Comparison of ENCODE assay signal across 15 cellular contexts in the genomic region with DNA sequence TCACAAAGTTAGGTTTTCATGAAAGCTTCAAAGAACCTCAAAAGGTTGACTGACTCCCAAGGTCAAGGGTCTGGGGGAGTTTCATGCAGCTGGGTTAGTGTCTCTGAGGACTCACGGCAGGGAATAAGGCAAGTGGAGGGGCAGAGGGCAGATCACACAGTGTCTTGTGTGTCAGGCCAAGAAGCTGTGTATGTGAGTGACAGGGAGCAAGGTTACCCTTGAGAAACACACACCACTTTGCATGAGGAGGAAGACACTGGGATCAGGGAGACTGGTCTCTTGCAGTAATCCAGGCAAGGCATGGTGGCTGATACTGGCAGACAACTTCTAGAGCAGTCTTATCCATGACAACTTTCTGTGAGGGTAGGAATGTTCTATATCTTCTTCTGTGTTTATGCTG. TPM values are rescaled to one million over a fixed set of nuclear protein-coding genes. Genes with fewer than 3 reads are reported as not detected.
DNase-seq lines count a peak whose midpoint lies in the region; ATAC-seq and TF ChIP-seq lines count a peak whose summit lies in the region.
"Had no signal": no experiment of that assay in that cellular context is flagged by ENCODE, and none has a peak within 500 bp of the region (broad histone marks: within the 10 kb centered on the region; RNA-seq: fewer than 3 reads in every experiment).

No MANE protein-coding gene starts in this region.

- H3K36me3 ChIP-seq in neutrophil = peaks cover 48% of the 10 kb centered on the region
- no peaks in the 10 kb centered on the region for H3K36me3 ChIP-seq in PC-3 (ENCODE audit: low read depth, low read length)
- H3K36me3 ChIP-seq: SJSA1, uterus had no signal

- CTCF ChIA-PET in PC-3 (lab: Charles Lee) = no interaction called here

- peaks cover 42% of the 10 kb centered on the region for H3K36me3 Mint-ChIP-seq in activated T-cell treated with anti-CD3 and anti-CD28 coated beads, Interleukin-2, amount 50 U/mL, for 24 hours (ENCODE audit: low read depth)
- peaks cover 21% of the 10 kb centered on the region for H3K36me3 Mint-ChIP-seq in activated naive CD8-positive, alpha-beta T cell treated with anti-CD3 and anti-CD28 coated beads for 36 hours

- H3K4me1 ChIP-seq in neutrophil (ENCODE audit: control insufficient read depth in 1 of 2, insufficient read depth in 1 of 2, low read depth in 1 of 2, low read length in 1 of 2) (peaks cover 54 to 75% of the 10 kb centered on the region in 2 experiments), PC-3 (ENCODE audit: insufficient read depth, low read length) (no peaks in the 10 kb centered on the region)
- H3K4me1 ChIP-seq: parathyroid adenoma, SJSA1, uterus had no signal

- no peak for ATAC-seq in PC-3

- no peaks in the 10 kb centered on the region for H3K79me2 ChIP-seq in PC-3 (ENCODE audit: low read length)

- H3K4me3 Mint-ChIP-seq in activated T-cell treated with anti-CD3 and anti-CD28 coated beads, Interleukin-2, amount 50 U/mL, for 24 hours = peak overlapping the region; percentile 46
- peak overlapping the region; percentile 25 for H3K4me3 Mint-ChIP-seq in activated naive CD8-positive, alpha-beta T cell treated with anti-CD3 and anti-CD28 coated beads for 36 hours

- no peak overlapping the region for H3K4me2 ChIP-seq in PC-3 (ENCODE audit: low read length)

- TF ChIP-seq CTCF in neutrophil (IDR thresholded peaks at IDR 0.05) = no peak
- TF ChIP-seq CTCF in PC-3 (conservative IDR thresholded peaks at IDR 0.05; ENCODE audit: low read depth, low read length) = no peak

- H3K27me3 Mint-ChIP-seq in activated T-cell treated with anti-CD3 and anti-CD28 coated beads, Interleukin-2, amount 50 U/mL, for 24 hours = no peaks in the 10 kb centered on the region
- H3K27me3 Mint-ChIP-seq in activated naive CD8-positive, alpha-beta T cell treated with anti-CD3 and anti-CD28 coated beads for 36 hours = no peaks in the 10 kb centered on the region

- H3K27ac ChIP-seq in neutrophil = peak overlapping the region; percentile 98
- H3K27ac ChIP-seq in PC-3 (ENCODE audit: low read length) = no peak overlapping the region
- H3K27ac ChIP-seq: parathyroid adenoma, SJSA1 had no signal

- no peaks in the 10 kb centered on the region for H3F3A ChIP-seq in PC-3 (ENCODE audit: low read length, unreplicated experiment)

- POLR2A ChIA-PET in PC-3 (lab: Charles Lee; ENCODE audit: unreplicated experiment) = no interaction called here

- intact Hi-C loops in PC-3 (cut with micrococcal nuclease) = no loop called here

- H3K4me3 ChIP-seq in neutrophil (ENCODE audit: low read depth in 1 of 2, low read length in 1 of 2) = no peak overlapping the region
- no peak overlapping the region for H3K4me3 ChIP-seq in PC-3 (ENCODE audit: low read length)
- H3K4me3 ChIP-seq: SJSA1, uterus had no signal

- peak overlapping the region; percentile 87 for H3K27ac Mint-ChIP-seq in activated T-cell treated with anti-CD3 and anti-CD28 coated beads, Interleukin-2, amount 50 U/mL, for 24 hours
- H3K27ac Mint-ChIP-seq in activated naive CD8-positive, alpha-beta T cell treated with anti-CD3 and anti-CD28 coated beads for 36 hours = peak overlapping the region; percentile 77

- no peaks in the 10 kb centered on the region for H3K27me3 ChIP-seq in neutrophil
- no peaks in the 10 kb centered on the region for H3K27me3 ChIP-seq in PC-3 (ENCODE audit: low read length)
- H3K27me3 ChIP-seq: SJSA1, uterus had no signal

- no peaks in the 10 kb centered on the region for H4K20me1 ChIP-seq in PC-3 (ENCODE audit: low read length)

- peaks cover 61% of the 10 kb centered on the region for H3K4me1 Mint-ChIP-seq in activated T-cell treated with anti-CD3 and anti-CD28 coated beads, Interleukin-2, amount 50 U/mL, for 24 hours (ENCODE audit: low read depth)
- H3K4me1 Mint-ChIP-seq in activated naive CD8-positive, alpha-beta T cell treated with anti-CD3 and anti-CD28 coated beads for 36 hours = peaks cover 59% of the 10 kb centered on the region

- no peak for DNase-seq in activated T-cell treated with anti-CD3 and anti-CD28 coated beads, Interleukin-2, amount 50 U/mL, for 24 hours
- DNase-seq in activated T-cell treated with anti-CD3 and anti-CD28 coated beads for 4 hours (no peak), PC-3 (no peak), SKM-1 (lab: John Stamatoyannopoulos, UW; ENCODE audit: unreplicated experiment) (no peak)
- DNase-seq in activated naive CD8-positive, alpha-beta T cell treated with anti-CD3 and anti-CD28 coated beads for 36 hours = no peak
- DNase-seq: ACHN; activated effector memory CD4-positive, alpha-beta T cell treated with anti-CD3 and anti-CD28 coated beads, Interleukin-2, amount 50 U/mL, for 16 hours; cerebellar nuclear complex; DND-41; NK-92 treated with Interleukin-12 subunit alpha and Interleukin-12 subunit beta, amount 100 ng/mL, for 24 hours; stimulated activated CD8-positive, alpha-beta memory T cell treated with anti-CD3 and anti-CD28 coated beads, Interleukin-4, amount 100 ng/mL, for 48 hours; uterus had no signal

- H3K9me3 ChIP-seq in neutrophil = no peaks in the 10 kb centered on the region
- H3K9me3 ChIP-seq in PC-3 (ENCODE audit: low read length) = no peaks in the 10 kb centered on the region
- H3K9me3 ChIP-seq: SJSA1, uterus had no signal

- BruUV-seq in PC-3 (replicated peaks; lab: Mats Ljungman, UMichigan) = no TSS peak

- H2AFZ ChIP-seq in PC-3 (ENCODE audit: low read length) = no peak overlapping the region
- H2AFZ ChIP-seq: parathyroid adenoma had no signal

- H3K9me3 Mint-ChIP-seq in activated T-cell treated with anti-CD3 and anti-CD28 coated beads, Interleukin-2, amount 50 U/mL, for 24 hours = no peaks in the 10 kb centered on the region
- no peaks in the 10 kb centered on the region for H3K9me3 Mint-ChIP-seq in activated naive CD8-positive, alpha-beta T cell treated with anti-CD3 and anti-CD28 coated beads for 36 hours

- no peaks in the 10 kb centered on the region for H3K9me2 ChIP-seq in PC-3 (replicated peaks; ENCODE audit: low read length)

- H3K9ac ChIP-seq in PC-3 (ENCODE audit: low read length) = no peak overlapping the region
- H3K9ac ChIP-seq: parathyroid adenoma had no signal

RNA-seq across cellular contexts. Expression of a gene that starts 6.3 kb away (rescaled TPM):
- total RNA-seq in activated naive CD8-positive, alpha-beta T cell treated with anti-CD3 and anti-CD28 coated beads for 36 hours = 10 to 100 TPM; 56.2 to 65.2 TPM
- total RNA-seq in PC-3 (2014; rRNA removed) = 23.1 and 34.7 TPM in 2 replicates

RNA-seq across cellular contexts. Expression of a gene that starts 11.7 kb away (rescaled TPM):
- 10 to 100 TPM; 31.8 to 34.1 TPM for total RNA-seq in activated naive CD8-positive, alpha-beta T cell treated with anti-CD3 and anti-CD28 coated beads for 36 hours
- total RNA-seq in PC-3 (2014; rRNA removed) = 4.9 and 5.1 TPM in 2 replicates

RNA-seq across cellular contexts. Expression of a gene that starts 36.4 kb away (rescaled TPM):
- 10 to 100 TPM; 77.6 to 80.4 TPM for total RNA-seq in activated naive CD8-positive, alpha-beta T cell treated with anti-CD3 and anti-CD28 coated beads for 36 hours
- total RNA-seq in PC-3 (2014; rRNA removed) = 25.8 and 30.5 TPM in 2 replicates

RNA-seq across cellular contexts. Expression of a gene that starts 48.6 kb away (rescaled TPM):
- 10 to 100 TPM; 13.9 to 14.2 TPM for total RNA-seq in activated naive CD8-positive, alpha-beta T cell treated with anti-CD3 and anti-CD28 coated beads for 36 hours
- 4.8 and 6.5 TPM in 2 replicates for total RNA-seq in PC-3 (2014; rRNA removed)
